Comparison of ENCODE assay signal across 16 cellular contexts in genomic region chr2:98453531-98453930, GRCh38. TPM values are rescaled to one million over a fixed set of nuclear protein-coding genes. Genes with fewer than 3 reads are reported as not detected.
DNase-seq lines count a peak whose midpoint lies in the region; ATAC-seq, FAIRE-seq and TF ChIP-seq lines count a peak whose summit lies in the region.
"Had no signal": no experiment of that assay in that cellular context is flagged by ENCODE, and none has a peak within 500 bp of the region (broad histone marks: within the 10 kb centered on the region; RNA-seq: fewer than 3 reads in every experiment).

No MANE protein-coding gene starts in this region.

- H3K9ac ChIP-seq in Loucy (ENCODE audit: low read depth, low read length, poor library complexity, severe bottlenecking) = peak overlapping the region; percentile 40
- no peak overlapping the region for H3K9ac ChIP-seq in kidney (ENCODE audit: low read length in 2 of 2)

- intact Hi-C loops in spleen (cut with DNase I; ENCODE audit: low total_unique reads) = no loop called here
- intact Hi-C loops in kidney (cut with DNase I) = no loop called here

- H3K9me2 ChIP-seq in Loucy (replicated peaks; ENCODE audit: low read depth, low read length) = no peaks in the 10 kb centered on the region

- H3K4me1 Mint-ChIP-seq in activated T-cell treated with anti-CD3 and anti-CD28 coated beads, Interleukin-2, amount 50 U/mL, for 24 hours (ENCODE audit: low read depth) = peaks cover 96% of the 10 kb centered on the region
- peaks cover 93% of the 10 kb centered on the region for H3K4me1 Mint-ChIP-seq in central memory CD8-positive, alpha-beta T cell

- no peak overlapping the region for H2AFZ ChIP-seq in Loucy (ENCODE audit: low read length)

- no peak for ATAC-seq in central memory CD8-positive, alpha-beta T cell (replicated peaks; ENCODE audit: extremely low read depth, poor library complexity, severe bottlenecking)
- ATAC-seq: heart right ventricle had no signal

- H3K27ac ChIP-seq in spleen = peak overlapping the region in 7 of 8 donors; percentile 78 to 87 (median 84)
- no peak overlapping the region for H3K27ac ChIP-seq in caudate nucleus (ENCODE audit: low read depth, low read length)
- H3K27ac ChIP-seq in right atrium auricular region = no peak overlapping the region
- H3K27ac ChIP-seq in kidney (ENCODE audit: low read depth in 2 of 2, low read length in 2 of 2) = no peak overlapping the region
- H3K27ac ChIP-seq: vagina had no signal

- no peak for TF ChIP-seq CTCF in Loucy (conservative IDR thresholded peaks at IDR 0.05; ENCODE audit: low read length)
- TF ChIP-seq CTCF in spleen (IDR thresholded peaks at IDR 0.05 in 8 of 11, conservative IDR thresholded peaks at IDR 0.05 in 3 of 11) = no peak
- no peak for TF ChIP-seq CTCF in right atrium auricular region (IDR thresholded peaks at IDR 0.05)
- TF ChIP-seq CTCF in kidney (IDR thresholded peaks at IDR 0.05; ENCODE audit: borderline replicate concordance, extremely low read depth, insufficient read depth) = no peak

- no peaks in the 10 kb centered on the region for H3K27me3 Mint-ChIP-seq in activated T-cell treated with anti-CD3 and anti-CD28 coated beads, Interleukin-2, amount 50 U/mL, for 24 hours
- no peaks in the 10 kb centered on the region for H3K27me3 Mint-ChIP-seq in central memory CD8-positive, alpha-beta T cell

- TF ChIP-seq POLR2A in spleen (IDR thresholded peaks at IDR 0.05) = no peak

- DNase-seq in activated T-cell treated with anti-CD3 and anti-CD28 coated beads, Interleukin-2, amount 50 U/mL, for 24 hours = no peak
- DNase-seq in activated T-cell treated with anti-CD3 and anti-CD28 coated beads, Interleukin-2, amount 50 U/mL, for 1 hour = no peak
- no peak for DNase-seq in central memory CD8-positive, alpha-beta T cell (ENCODE audit: low spot score in 2 of 2)
- peak; percentile 56 for DNase-seq in spleen
- DNase-seq in caudate nucleus (lab: John Stamatoyannopoulos, UW) = no peak
- no peak for DNase-seq in right atrium auricular region (ENCODE audit: low spot score)
- no peak for DNase-seq in kidney
- DNase-seq: activated CD4-positive, CD25-positive, alpha-beta regulatory T cell; dermis blood vessel endothelial cell; GF-D8; heart right ventricle; midbrain; NCI-H774 had no signal

- FAIRE-seq in kidney (lab: Jason Lieb, UNC) = no peak
- FAIRE-seq: keratinocyte had no signal

- H4K20me1 ChIP-seq in Loucy (ENCODE audit: insufficient read depth, low read length, poor library complexity, severe bottlenecking) = peaks cover 9% of the 10 kb centered on the region

- peak overlapping the region; percentile 93 for H3K4me2 ChIP-seq in Loucy (ENCODE audit: low read depth, low read length, poor library complexity, severe bottlenecking)

- peaks cover 98% of the 10 kb centered on the region for H3K79me2 ChIP-seq in Loucy (ENCODE audit: insufficient read depth, low read length)

- no peaks in the 10 kb centered on the region for H3F3A ChIP-seq in Loucy (ENCODE audit: low read depth)

- H3K4me3 Mint-ChIP-seq in activated T-cell treated with anti-CD3 and anti-CD28 coated beads, Interleukin-2, amount 50 U/mL, for 24 hours = no peak overlapping the region
- peak overlapping the region; percentile 65 for H3K4me3 Mint-ChIP-seq in central memory CD8-positive, alpha-beta T cell

- H3K27me3 ChIP-seq in Loucy (ENCODE audit: insufficient read depth, low read length, poor library complexity, severe bottlenecking) = no peaks in the 10 kb centered on the region
- H3K27me3 ChIP-seq in spleen (replicated peaks in 1 of 7) = no peaks in the 10 kb centered on the region
- no peaks in the 10 kb centered on the region for H3K27me3 ChIP-seq in right atrium auricular region
- H3K27me3 ChIP-seq: heart right ventricle, vagina had no signal

- H3K4me3 ChIP-seq in Loucy (ENCODE audit: low read length, poor library complexity, severe bottlenecking) (peak overlapping the region; percentile 47), spleen (no peak overlapping the region), right atrium auricular region (no peak overlapping the region), kidney (ENCODE audit: low read length in 2 of 2) (no peak overlapping the region)
- H3K4me3 ChIP-seq: heart right ventricle, vagina had no signal

- no peaks in the 10 kb centered on the region for H3K9me3 ChIP-seq in Loucy (ENCODE audit: insufficient read depth, low read depth, low read length)
- no peaks in the 10 kb centered on the region for H3K9me3 ChIP-seq in spleen
- H3K9me3 ChIP-seq in right atrium auricular region = no peaks in the 10 kb centered on the region
- H3K9me3 ChIP-seq in kidney (ENCODE audit: control insufficient read depth in 1 of 2, low read length in 2 of 2) = no peaks in the 10 kb centered on the region
- H3K9me3 ChIP-seq: heart right ventricle, vagina had no signal

- H3K27ac Mint-ChIP-seq in activated T-cell treated with anti-CD3 and anti-CD28 coated beads, Interleukin-2, amount 50 U/mL, for 24 hours = peak overlapping the region; percentile 93
- H3K27ac Mint-ChIP-seq in central memory CD8-positive, alpha-beta T cell (ENCODE audit: low read depth) = peak overlapping the region; percentile 92

- peaks cover 19% of the 10 kb centered on the region for H3K36me3 Mint-ChIP-seq in activated T-cell treated with anti-CD3 and anti-CD28 coated beads, Interleukin-2, amount 50 U/mL, for 24 hours (ENCODE audit: low read depth)
- peaks cover 20% of the 10 kb centered on the region for H3K36me3 Mint-ChIP-seq in central memory CD8-positive, alpha-beta T cell (ENCODE audit: insufficient read depth)

- WGBS in spleen, 5 donors = 89 to 93% (median 93%) methylated on average over 9 of the region's 9 CpGs

- peaks cover 8% of the 10 kb centered on the region; the same call in 1 of the 2 replicates for H3K36me3 ChIP-seq in Loucy (ENCODE audit: insufficient read depth, low read length)
- peaks cover 0 to 5% (median 0%) of the 10 kb centered on the region in 6 donors for H3K36me3 ChIP-seq in spleen
- H3K36me3 ChIP-seq in right atrium auricular region = no peaks in the 10 kb centered on the region
- H3K36me3 ChIP-seq in kidney (ENCODE audit: control insufficient read depth in 1 of 2, insufficient read depth in 2 of 2, low read length in 2 of 2) = no peaks in the 10 kb centered on the region
- H3K36me3 ChIP-seq: vagina had no signal

- H3K4me1 ChIP-seq in Loucy (ENCODE audit: insufficient read depth, low read length, poor library complexity, severe bottlenecking) (peaks cover 78% of the 10 kb centered on the region), spleen (peaks cover 37 to 100% (median 81%) of the 10 kb centered on the region in 6 donors), right atrium auricular region (peaks cover 0 to 46% of the 10 kb centered on the region in 2 donors), kidney (ENCODE audit: control insufficient read depth in 1 of 2, insufficient read depth in 1 of 2, low read depth in 1 of 2, low read length in 2 of 2) (peaks cover 0 to 5% of the 10 kb centered on the region in 2 donors)

- no peaks in the 10 kb centered on the region for H3K9me3 Mint-ChIP-seq in activated T-cell treated with anti-CD3 and anti-CD28 coated beads, Interleukin-2, amount 50 U/mL, for 24 hours
- H3K9me3 Mint-ChIP-seq in central memory CD8-positive, alpha-beta T cell = no peaks in the 10 kb centered on the region

RNA-seq across cellular contexts. Expression of gene INPP4A, which starts 8.9 kb away (rescaled TPM):
- total RNA-seq in spleen (100 to 1,000 TPM in 1 of 7 donors, 10 to 100 TPM in 6; 55.1 to 102 (median 76.5) TPM), right atrium auricular region (10 to 100 TPM; 12.7 to 18.2 TPM), kidney (27.9 TPM)
- polyA plus RNA-seq in spleen (1 to 10 TPM; 6.4 to 9.7 (median 7.1) TPM), kidney (ENCODE audit: insufficient read depth, low read depth, low replicate concordance) (4.1 TPM)

Comparison
In these comparisons a context has a peak if more than half of its experiments do, and no peak if none do; other contexts are left out.
1. H3K27ac ChIP-seq: peak in spleen (7 of 8); none in caudate nucleus (single experiment), right atrium auricular region (0 of 2) and kidney (0 of 2).